Comparison of ENCODE assay signal across 8 cellular contexts in genomic region chr2:26178746-26179436, GRCh38. TPM values are rescaled to one million over a fixed set of nuclear protein-coding genes. Genes with fewer than 3 reads are reported as not detected.
A peak's percentile ranks its signal among the peaks of the same experiment; 100 is the strongest.
DNase-seq lines count a peak whose midpoint lies in the region; ATAC-seq and TF ChIP-seq lines count a peak whose summit lies in the region.

No MANE protein-coding gene starts in this region.

- no peaks in the 10 kb centered on the region for H3K9me3 Mint-ChIP-seq in CD8-positive, alpha-beta memory T cell

- H3K27me3 Mint-ChIP-seq in CD8-positive, alpha-beta memory T cell: peaks cover 15 to 36% of the 10 kb centered on the region in 2 donors

- no peak overlapping the region for H3K27ac ChIP-seq in CD8-positive, alpha-beta memory T cell (ENCODE audit: low read depth, low read length)
- H3K27ac ChIP-seq in Karpas-422 (ENCODE audit: low read length) (no peak overlapping the region), layer of hippocampus (ENCODE audit: low read depth, low read length) (peak overlapping the region; percentile 18), stomach smooth muscle (ENCODE audit: low read length) (no peak overlapping the region)

- ATAC-seq in HG03108 (IDR thresholded peaks at IDR 0.05; ENCODE audit: unreplicated experiment) (no peak), HG03175 (IDR thresholded peaks at IDR 0.05; ENCODE audit: unreplicated experiment) (no peak)

- DNase-seq in CD8-positive, alpha-beta memory T cell: no peak
- DNase-seq in Karpas-422 (peak; percentile 80), cardiac fibroblast (ENCODE audit: low read depth in 2 of 2) (peak; percentile 19 to 26), NCI-H1694 treated with DMSO at 0.1 percent for 48 hours (lab: John Stamatoyannopoulos, UW) (no peak)

- H3K4me1 ChIP-seq in CD8-positive, alpha-beta memory T cell (ENCODE audit: insufficient read depth, low read length): peaks cover 5% of the 10 kb centered on the region
- peaks cover 9% of the 10 kb centered on the region for H3K4me1 ChIP-seq in Karpas-422 (ENCODE audit: low read length)
- H3K4me1 ChIP-seq in stomach smooth muscle (ENCODE audit: control insufficient read depth, insufficient read depth, low read length): peaks cover 11% of the 10 kb centered on the region

- peak overlapping the region; percentile 72 for H3K4me2 ChIP-seq in Karpas-422 (ENCODE audit: low read depth, low read length, poor library complexity, severe bottlenecking)

- no peaks in the 10 kb centered on the region for H3K9me2 ChIP-seq in Karpas-422 (replicated peaks; ENCODE audit: insufficient read depth, low read length)

- no peak for TF ChIP-seq CTCF in cardiac fibroblast (IDR thresholded peaks at IDR 0.05; ENCODE audit: low read depth, low read length)

- H3K27ac Mint-ChIP-seq in CD8-positive, alpha-beta memory T cell: peak overlapping the region in 1 of 8 donors; percentile 77

- no peaks in the 10 kb centered on the region for H3K9me3 ChIP-seq in CD8-positive, alpha-beta memory T cell (ENCODE audit: low read length)
- H3K9me3 ChIP-seq in Karpas-422 (ENCODE audit: low read length): no peaks in the 10 kb centered on the region
- H3K9me3 ChIP-seq in stomach smooth muscle (ENCODE audit: control insufficient read depth in 2 of 2, low read length in 2 of 2): no peaks in the 10 kb centered on the region

- CTCF ChIA-PET in CD8-positive, alpha-beta memory T cell (lab: Charles Lee): no interaction called here

- H3K4me3 ChIP-seq in CD8-positive, alpha-beta memory T cell (ENCODE audit: low read length): peak overlapping the region; percentile 17
- H3K4me3 ChIP-seq in Karpas-422 (ENCODE audit: low read length) (peak overlapping the region; percentile 73), cardiac fibroblast (replicated peaks in 1 of 2; ENCODE audit: low read depth in 2 of 2, low read length in 2 of 2) (peak overlapping the region; percentile 38 to 59), stomach smooth muscle (ENCODE audit: low read length in 2 of 2) (peak overlapping the region; percentile 63 to 67)

- peaks cover 7% of the 10 kb centered on the region for H3K27me3 ChIP-seq in CD8-positive, alpha-beta memory T cell (ENCODE audit: insufficient read depth, low read length, poor library complexity, severe bottlenecking)
- H3K27me3 ChIP-seq in Karpas-422 (ENCODE audit: low read length): no peaks in the 10 kb centered on the region
- peaks cover 2% of the 10 kb centered on the region for H3K27me3 ChIP-seq in layer of hippocampus (ENCODE audit: control insufficient read depth, insufficient read depth, low read length)
- peaks cover 18 to 19% of the 10 kb centered on the region in 2 donors for H3K27me3 ChIP-seq in stomach smooth muscle (ENCODE audit: control insufficient read depth in 1 of 2, insufficient read depth in 2 of 2, low read length in 2 of 2)

- H3K4me1 Mint-ChIP-seq in CD8-positive, alpha-beta memory T cell: peaks cover 16 to 19% (median 17%) of the 10 kb centered on the region in 3 donors

- peaks cover 0 to 3% (median 0%) of the 10 kb centered on the region in 3 donors for H3K36me3 Mint-ChIP-seq in CD8-positive, alpha-beta memory T cell

- no peaks in the 10 kb centered on the region for H4K20me1 ChIP-seq in Karpas-422 (ENCODE audit: insufficient read depth, low read depth, low read length)

- H3K36me3 ChIP-seq in CD8-positive, alpha-beta memory T cell (ENCODE audit: insufficient read depth, low read length): no peaks in the 10 kb centered on the region
- no peaks in the 10 kb centered on the region for H3K36me3 ChIP-seq in Karpas-422 (ENCODE audit: insufficient read depth, low read length)
- no peaks in the 10 kb centered on the region for H3K36me3 ChIP-seq in stomach smooth muscle (ENCODE audit: control insufficient read depth in 2 of 2, insufficient read depth in 2 of 2, low read length in 2 of 2)

- POLR2A ChIA-PET in CD8-positive, alpha-beta memory T cell (lab: Charles Lee): interaction anchor here (0.6 kb wide), 2 partner anchors 224 to 657 kb away, joined by 3 to 9 read pairs; no protein-coding TSS in a partner anchor

- peak overlapping the region; percentile 48 to 84 (median 73) for H3K4me3 Mint-ChIP-seq in CD8-positive, alpha-beta memory T cell

- H2AFZ ChIP-seq in Karpas-422 (ENCODE audit: low read length): peak overlapping the region; percentile 82

- H3K9ac ChIP-seq in Karpas-422 (ENCODE audit: low read length) (peak overlapping the region; percentile 68), stomach smooth muscle (ENCODE audit: low read length in 2 of 2) (peak overlapping the region; percentile 29 to 38)

- no peaks in the 10 kb centered on the region for H3K79me2 ChIP-seq in Karpas-422 (ENCODE audit: low read length)

RNA-seq across cellular contexts. Expression of gene GAREM2, which starts 6.0 kb away (rescaled TPM):
- total RNA-seq in CD8-positive, alpha-beta memory T cell: 1 to 10 TPM; 3.2 to 3.3 TPM
- polyA plus RNA-seq in CD8-positive, alpha-beta memory T cell: 3.1 TPM
- not detected in 2 replicates for total RNA-seq in Karpas-422 (2014; rRNA removed; shearing (Covaris generic); ENCODE audit: low replicate concordance)

Comparison
In these comparisons a context has a peak if more than half of its experiments do, and no peak if none do; other contexts are left out.
1. DNase-seq: peak in Karpas-422 (single experiment) and cardiac fibroblast (2 of 2); none in CD8-positive, alpha-beta memory T cell (0 of 5) and NCI-H1694 treated with DMSO at 0.1 percent for 48 hours (single experiment).
2. H3K4me3 ChIP-seq: peak in every context shown above with its lines; median percentile 73 in Karpas-422; 65 in stomach smooth muscle; 48 in cardiac fibroblast; 17 in CD8-positive, alpha-beta memory T cell.